ENCODE assay signal across 1 cellular context in genomic region chr21:43771199-43771675, GRCh38.
TF ChIP-seq lines count a peak whose summit lies in the region.

No MANE protein-coding gene starts in this region.

TF ChIP-seq in HEK293, 187 proteins besides CTCF, POLR2A, EP300 and RAD21 (continued from another document and continues in another):
- TF ChIP-seq PRDM2 (tag by site-specific recombination; IDR thresholded peaks at IDR 0.05; ENCODE audit: borderline replicate concordance) (no peak), ZNF26 (tag by site-specific recombination; IDR thresholded peaks at IDR 0.05) (no peak), ZNF16 (tag by site-specific recombination; IDR thresholded peaks at IDR 0.05; ENCODE audit: low read depth) (no peak), YY2 (tag by site-specific recombination; IDR thresholded peaks at IDR 0.05) (no peak), SCRT1 (tag by site-specific recombination; IDR thresholded peaks at IDR 0.05; ENCODE audit: borderline replicate concordance) (no peak), GFI1B (tag by site-specific recombination; IDR thresholded peaks at IDR 0.05) (no peak), ZBTB6 (tag by site-specific recombination; IDR thresholded peaks at IDR 0.05) (no peak), ZNF670 (tag by site-specific recombination; IDR thresholded peaks at IDR 0.05; ENCODE audit: low read depth) (no peak), ZNF837 (tag by site-specific recombination; IDR thresholded peaks at IDR 0.05) (no peak), ZBTB26 (tag by site-specific recombination; optimal IDR thresholded peaks at IDR 0.05) (no peak), ZBTB21 (tag by site-specific recombination; IDR thresholded peaks at IDR 0.05) (peak; percentile 76), ZNF2 (tag by site-specific recombination; IDR thresholded peaks at IDR 0.05) (peak; percentile 69), ZNF777 (tag by site-specific recombination; IDR thresholded peaks at IDR 0.05; ENCODE audit: borderline replicate concordance) (no peak), ZNF610 (tag by site-specific recombination; IDR thresholded peaks at IDR 0.05; ENCODE audit: borderline replicate concordance) (no peak), ZNF423 (tag by site-specific recombination; IDR thresholded peaks at IDR 0.05) (no peak), ZNF426 (tag by site-specific recombination; IDR thresholded peaks at IDR 0.05) (no peak), ZNF202 (tag by site-specific recombination; IDR thresholded peaks at IDR 0.05; ENCODE audit: borderline replicate concordance) (no peak), ZNF175 (tag by site-specific recombination; IDR thresholded peaks at IDR 0.05) (no peak), ZFP3 (tag by site-specific recombination; IDR thresholded peaks at IDR 0.05; ENCODE audit: low read depth) (no peak), GLIS2 (tag by site-specific recombination; IDR thresholded peaks at IDR 0.05) (peak; percentile 52), ZNF768 (tag by site-specific recombination; IDR thresholded peaks at IDR 0.05) (no peak), ZBTB8A (tag by site-specific recombination; IDR thresholded peaks at IDR 0.05) (peak; percentile 44), ZNF747 (tag by site-specific recombination; IDR thresholded peaks at IDR 0.05) (no peak), SETDB1 (IDR thresholded peaks at IDR 0.05; ENCODE audit: insufficient read length, low read length) (no peak), TRIM28 (IDR thresholded peaks at IDR 0.05; ENCODE audit: borderline replicate concordance, low read length) (no peak), PRDM1 (tag by site-specific recombination; IDR thresholded peaks at IDR 0.05) (no peak), OVOL3 (tag by site-specific recombination; IDR thresholded peaks at IDR 0.05) (no peak), ZNF529 (tag by site-specific recombination; IDR thresholded peaks at IDR 0.05; ENCODE audit: insufficient replicate concordance) (no peak), ZNF677 (tag by site-specific recombination; IDR thresholded peaks at IDR 0.05) (no peak), MEIS1 (CRISPR knock-in tag; IDR thresholded peaks at IDR 0.05; ENCODE audit: borderline replicate concordance) (no peak), ZBTB1 (tag by site-specific recombination; IDR thresholded peaks at IDR 0.05) (no peak), SP2 (tag by site-specific recombination; IDR thresholded peaks at IDR 0.05) (no peak; the same call in 1 of the 2 replicates), HIC1 (tag by site-specific recombination; IDR thresholded peaks at IDR 0.05) (peak; percentile 61; the same call in 1 of the 2 replicates), SALL2 (tag by site-specific recombination; IDR thresholded peaks at IDR 0.05; ENCODE audit: borderline replicate concordance) (no peak), OSR2 (tag by site-specific recombination; IDR thresholded peaks at IDR 0.05) (no peak; the same call in 1 of the 2 replicates), MYNN (tag by site-specific recombination; IDR thresholded peaks at IDR 0.05; ENCODE audit: borderline replicate concordance) (no peak), ZNF449 (tag by site-specific recombination; IDR thresholded peaks at IDR 0.05) (no peak), ELK4 (IDR thresholded peaks at IDR 0.05; ENCODE audit: borderline replicate concordance, low read depth, low read length) (no peak), ZNF473 (tag by site-specific recombination; IDR thresholded peaks at IDR 0.05) (no peak), ZNF704 (tag by site-specific recombination; IDR thresholded peaks at IDR 0.05) (no peak), KLF17 (tag by site-specific recombination; IDR thresholded peaks at IDR 0.05) (peak; percentile 60; the same call in 1 of the 2 replicates), ZNF280D (tag by site-specific recombination; IDR thresholded peaks at IDR 0.05) (no peak), ZNF664 (tag by site-specific recombination; IDR thresholded peaks at IDR 0.05) (no peak)
